In the genomic region with DNA sequence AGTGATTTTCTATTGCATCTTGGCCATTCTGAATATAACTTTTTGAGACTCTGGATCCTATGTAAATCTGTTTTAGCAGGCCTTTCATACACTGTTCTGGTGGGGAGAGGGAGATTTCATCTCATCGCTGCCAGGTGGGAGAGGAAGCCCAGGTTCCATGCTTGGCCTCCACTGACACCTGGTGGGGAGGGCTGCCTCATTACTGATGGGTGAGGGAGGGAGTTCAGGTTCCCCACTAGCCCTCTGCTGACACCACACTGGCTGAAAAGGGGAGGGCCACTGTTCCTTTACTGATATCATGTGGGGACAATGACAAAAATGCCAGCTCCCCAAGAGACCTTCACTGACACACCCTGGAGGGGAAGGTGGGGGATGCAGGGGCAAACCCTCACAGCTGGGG, we compare ENCODE assay signal across 1 cellular context.
TF ChIP-seq lines count a peak whose summit lies in the region.

No MANE protein-coding gene starts in this region.

TF ChIP-seq in HepG2, 621 proteins besides CTCF, POLR2A, EP300 and RAD21:
- TF ChIP-seq, protein P1, sequence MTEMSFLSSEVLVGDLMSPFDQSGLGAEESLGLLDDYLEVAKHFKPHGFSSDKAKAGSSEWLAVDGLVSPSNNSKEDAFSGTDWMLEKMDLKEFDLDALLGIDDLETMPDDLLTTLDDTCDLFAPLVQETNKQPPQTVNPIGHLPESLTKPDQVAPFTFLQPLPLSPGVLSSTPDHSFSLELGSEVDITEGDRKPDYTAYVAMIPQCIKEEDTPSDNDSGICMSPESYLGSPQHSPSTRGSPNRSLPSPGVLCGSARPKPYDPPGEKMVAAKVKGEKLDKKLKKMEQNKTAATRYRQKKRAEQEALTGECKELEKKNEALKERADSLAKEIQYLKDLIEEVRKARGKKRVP (CRISPR knock-in tag; IDR thresholded peaks at IDR 0.05): no peak
- TF ChIP-seq SAFB2 (CRISPR knock-in tag; IDR thresholded peaks at IDR 0.05; ENCODE audit: borderline replicate concordance, low read depth) (no peak), ZNF839 (CRISPR knock-in tag; IDR thresholded peaks at IDR 0.05; ENCODE audit: borderline replicate concordance) (no peak), ZNF333 (CRISPR knock-in tag; IDR thresholded peaks at IDR 0.05; ENCODE audit: borderline replicate concordance) (no peak), ZNF468 (CRISPR knock-in tag; IDR thresholded peaks at IDR 0.05) (no peak), ZNF337 (CRISPR knock-in tag; IDR thresholded peaks at IDR 0.05; ENCODE audit: borderline replicate concordance, low read depth) (no peak), TFAP4 (IDR thresholded peaks at IDR 0.05; ENCODE audit: borderline replicate concordance, low read depth) (no peak), ZBTB1 (CRISPR knock-in tag; IDR thresholded peaks at IDR 0.05; ENCODE audit: borderline replicate concordance) (no peak), NFYB (CRISPR knock-in tag; IDR thresholded peaks at IDR 0.05) (no peak), JARID2 (CRISPR knock-in tag; IDR thresholded peaks at IDR 0.05; ENCODE audit: insufficient replicate concordance) (no peak)
- TF ChIP-seq, protein P2, sequence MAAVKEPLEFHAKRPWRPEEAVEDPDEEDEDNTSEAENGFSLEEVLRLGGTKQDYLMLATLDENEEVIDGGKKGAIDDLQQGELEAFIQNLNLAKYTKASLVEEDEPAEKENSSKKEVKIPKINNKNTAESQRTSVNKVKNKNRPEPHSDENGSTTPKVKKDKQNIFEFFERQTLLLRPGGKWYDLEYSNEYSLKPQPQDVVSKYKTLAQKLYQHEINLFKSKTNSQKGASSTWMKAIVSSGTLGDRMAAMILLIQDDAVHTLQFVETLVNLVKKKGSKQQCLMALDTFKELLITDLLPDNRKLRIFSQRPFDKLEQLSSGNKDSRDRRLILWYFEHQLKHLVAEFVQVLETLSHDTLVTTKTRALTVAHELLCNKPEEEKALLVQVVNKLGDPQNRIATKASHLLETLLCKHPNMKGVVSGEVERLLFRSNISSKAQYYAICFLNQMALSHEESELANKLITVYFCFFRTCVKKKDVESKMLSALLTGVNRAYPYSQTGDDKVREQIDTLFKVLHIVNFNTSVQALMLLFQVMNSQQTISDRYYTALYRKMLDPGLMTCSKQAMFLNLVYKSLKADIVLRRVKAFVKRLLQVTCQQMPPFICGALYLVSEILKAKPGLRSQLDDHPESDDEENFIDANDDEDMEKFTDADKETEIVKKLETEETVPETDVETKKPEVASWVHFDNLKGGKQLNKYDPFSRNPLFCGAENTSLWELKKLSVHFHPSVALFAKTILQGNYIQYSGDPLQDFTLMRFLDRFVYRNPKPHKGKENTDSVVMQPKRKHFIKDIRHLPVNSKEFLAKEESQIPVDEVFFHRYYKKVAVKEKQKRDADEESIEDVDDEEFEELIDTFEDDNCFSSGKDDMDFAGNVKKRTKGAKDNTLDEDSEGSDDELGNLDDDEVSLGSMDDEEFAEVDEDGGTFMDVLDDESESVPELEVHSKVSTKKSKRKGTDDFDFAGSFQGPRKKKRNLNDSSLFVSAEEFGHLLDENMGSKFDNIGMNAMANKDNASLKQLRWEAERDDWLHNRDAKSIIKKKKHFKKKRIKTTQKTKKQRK (IDR thresholded peaks at IDR 0.05; ENCODE audit: low read length): no peak
TF ChIP-seq in HepG2: peak in this region for 0.
